Comparison of ENCODE assay signal across 11 cellular contexts in genomic region chr13:44404261-44405139, GRCh38. TPM values are rescaled to one million over a fixed set of nuclear protein-coding genes. Genes with fewer than 3 reads are reported as not detected.
A peak's percentile ranks its signal among the peaks of the same experiment; 100 is the strongest.
DNase-seq lines count a peak whose midpoint lies in the region; ATAC-seq and TF ChIP-seq lines count a peak whose summit lies in the region.
"Had no signal": no experiment of that assay in that cellular context is flagged by ENCODE, and none has a peak within 500 bp of the region (broad histone marks: within the 10 kb centered on the region; RNA-seq: fewer than 3 reads in every experiment).

No MANE protein-coding gene starts in this region.

- TF ChIP-seq CTCF in cardiac muscle cell (IDR thresholded peaks at IDR 0.05; ENCODE audit: low read depth, low read length) (no peak), brain (conservative IDR thresholded peaks at IDR 0.05) (no peak), mesothelial cell of epicardium (IDR thresholded peaks at IDR 0.05; ENCODE audit: unreplicated experiment) (no peak), uterus (IDR thresholded peaks at IDR 0.05) (no peak)

- H3K4me3 ChIP-seq in cardiac muscle cell = no peak overlapping the region
- H3K4me3 ChIP-seq in right cardiac atrium (ENCODE audit: low read length) = no peak overlapping the region
- H3K4me3 ChIP-seq in uterus = no peak overlapping the region
- H3K4me3 ChIP-seq: left lung had no signal

- intact Hi-C loops in right cardiac atrium (cut with DNase I) (no loop called here), uterus (cut with DNase I; ENCODE audit: low total_unique reads) (no loop called here)
- intact Hi-C loops in activated T-helper 2 cell treated with anti-CD3 and anti-CD28 coated beads, Interferon-gamma antibody, Interleukin-2, Interleukin-4, amounts not matched to agents 10 μg/mL and 5 μg/mL and 100 μg/mL, durations not matched to agents 14 hours and 24 hours and 36 hours (cut with micrococcal nuclease) = no loop called here

- H3K36me3 ChIP-seq in cardiac muscle cell = no peaks in the 10 kb centered on the region
- no peaks in the 10 kb centered on the region for H3K36me3 ChIP-seq in uterus
- H3K36me3 ChIP-seq: left lung had no signal

- no peaks in the 10 kb centered on the region for H3K36me3 Mint-ChIP-seq in brain
- H3K36me3 Mint-ChIP-seq in mesothelial cell of epicardium = no peaks in the 10 kb centered on the region
- H3K36me3 Mint-ChIP-seq in activated T-helper 2 cell treated with anti-CD3 and anti-CD28 coated beads, Interferon-gamma antibody, Interleukin-2, Interleukin-4, amounts not matched to agents 10 μg/mL and 5 μg/mL and 100 μg/mL, durations not matched to agents 14 hours and 24 hours and 36 hours (ENCODE audit: low read depth) = no peaks in the 10 kb centered on the region

- H3K27me3 Mint-ChIP-seq in brain (no peaks in the 10 kb centered on the region), mesothelial cell of epicardium (ENCODE audit: low read depth) (peaks cover 39% of the 10 kb centered on the region)
- H3K27me3 Mint-ChIP-seq in activated T-helper 2 cell treated with anti-CD3 and anti-CD28 coated beads, Interferon-gamma antibody, Interleukin-2, Interleukin-4, amounts not matched to agents 10 μg/mL and 5 μg/mL and 100 μg/mL, durations not matched to agents 14 hours and 24 hours and 36 hours (ENCODE audit: low read depth) = peaks cover 2% of the 10 kb centered on the region

- H3K4me1 Mint-ChIP-seq in brain (peaks cover 42% of the 10 kb centered on the region), mesothelial cell of epicardium (peaks cover 45% of the 10 kb centered on the region)
- no peaks in the 10 kb centered on the region for H3K4me1 Mint-ChIP-seq in activated T-helper 2 cell treated with anti-CD3 and anti-CD28 coated beads, Interferon-gamma antibody, Interleukin-2, Interleukin-4, amounts not matched to agents 10 μg/mL and 5 μg/mL and 100 μg/mL, durations not matched to agents 14 hours and 24 hours and 36 hours (ENCODE audit: low read depth)

- H3K9me3 ChIP-seq in cardiac muscle cell (ENCODE audit: low read depth) = no peaks in the 10 kb centered on the region
- no peaks in the 10 kb centered on the region for H3K9me3 ChIP-seq in right cardiac atrium (ENCODE audit: control insufficient read depth, low read length)
- H3K9me3 ChIP-seq in uterus = no peaks in the 10 kb centered on the region
- H3K9me3 ChIP-seq: left lung had no signal

- peak overlapping the region in 2 of 5 experiments; percentile 0 to 44 for H3K4me3 Mint-ChIP-seq in brain
- H3K4me3 Mint-ChIP-seq in mesothelial cell of epicardium = peak overlapping the region; percentile 8
- H3K4me3 Mint-ChIP-seq in activated T-helper 2 cell treated with anti-CD3 and anti-CD28 coated beads, Interferon-gamma antibody, Interleukin-2, Interleukin-4, amounts not matched to agents 10 μg/mL and 5 μg/mL and 100 μg/mL, durations not matched to agents 14 hours and 24 hours and 36 hours (ENCODE audit: low read depth) = no peak overlapping the region

- H3K4me1 ChIP-seq in cardiac muscle cell (ENCODE audit: low read depth) (peaks cover 56% of the 10 kb centered on the region), right cardiac atrium (ENCODE audit: control insufficient read depth, insufficient read depth, low read length) (peaks cover 4% of the 10 kb centered on the region), uterus (no peaks in the 10 kb centered on the region)

- H3K27me3 ChIP-seq in cardiac muscle cell (no peaks in the 10 kb centered on the region), right cardiac atrium (ENCODE audit: control insufficient read depth, insufficient read depth) (no peaks in the 10 kb centered on the region), uterus (no peaks in the 10 kb centered on the region)
- H3K27me3 ChIP-seq: left lung had no signal

- H3K27ac ChIP-seq in cardiac muscle cell (peak overlapping the region; percentile 56), right cardiac atrium (ENCODE audit: low read length) (no peak overlapping the region), uterus (peak overlapping the region; percentile 11 to 41)
- H3K27ac ChIP-seq: left lung had no signal

- H3K9me3 Mint-ChIP-seq in brain (peaks cover 0 to 2% (median 0%) of the 10 kb centered on the region in 5 experiments), mesothelial cell of epicardium (no peaks in the 10 kb centered on the region)
- H3K9me3 Mint-ChIP-seq in activated T-helper 2 cell treated with anti-CD3 and anti-CD28 coated beads, Interferon-gamma antibody, Interleukin-2, Interleukin-4, amounts not matched to agents 10 μg/mL and 5 μg/mL and 100 μg/mL, durations not matched to agents 14 hours and 24 hours and 36 hours = no peaks in the 10 kb centered on the region

- no peak for ATAC-seq in right cardiac atrium
- no peak for ATAC-seq in HG03280 (IDR thresholded peaks at IDR 0.05; ENCODE audit: unreplicated experiment)

- WGBS in right cardiac atrium = 80% methylated on average over 15 of the region's 15 CpGs

- no peak for TF ChIP-seq POLR2A in uterus (IDR thresholded peaks at IDR 0.05)

- no peak for DNase-seq in cardiac muscle cell (ENCODE audit: low read depth in 1 of 2, low spot score in 1 of 2)
- DNase-seq in right cardiac atrium = no peak
- DNase-seq in mesothelial cell of epicardium (ENCODE audit: low spot score in 2 of 2, unreplicated experiment in 2 of 2) = no peak
- DNase-seq in uterus = no peak
- no peak for DNase-seq in NOMO-1 (lab: John Stamatoyannopoulos, UW; ENCODE audit: unreplicated experiment in 2 of 2)
- no peak for DNase-seq in activated T-helper 2 cell treated with anti-CD3 and anti-CD28 coated beads, Interferon-gamma antibody, Interleukin-2, Interleukin-4, amounts not matched to agents 10 μg/mL and 5 μg/mL and 100 μg/mL, durations not matched to agents 14 hours and 24 hours and 36 hours (ENCODE audit: low spot score)
- DNase-seq: left lung, MM.1S had no signal

- peak overlapping the region; percentile 0 to 88 (median 54) for H3K27ac Mint-ChIP-seq in brain
- peak overlapping the region; percentile 83 for H3K27ac Mint-ChIP-seq in mesothelial cell of epicardium
- no peak overlapping the region for H3K27ac Mint-ChIP-seq in activated T-helper 2 cell treated with anti-CD3 and anti-CD28 coated beads, Interferon-gamma antibody, Interleukin-2, Interleukin-4, amounts not matched to agents 10 μg/mL and 5 μg/mL and 100 μg/mL, durations not matched to agents 14 hours and 24 hours and 36 hours

RNA-seq across cellular contexts. Expression of gene SERP2, which starts 30.9 kb away (rescaled TPM):
- total RNA-seq in cardiac muscle cell (3.5 and 8.6 TPM in 2 replicates), right cardiac atrium (10 to 100 TPM; 19.4 to 28.2 (median 23.1) TPM), mesothelial cell of epicardium (3.9 to 5.4 TPM (median 4.8 TPM) in 3 replicates), uterus (10 to 100 TPM in 1 of 4 donors, 1 to 10 TPM in 2, under 1 TPM in 1; 0.77 to 12.6 (median 5.9) TPM)
- polyA plus RNA-seq in cardiac muscle cell (3.5 and 9.0 TPM in 2 replicates), right cardiac atrium (36.2 TPM), brain (ENCODE audit: insufficient read depth, low read depth, low replicate concordance) (33.1 TPM)
- 0.25 TPM in 1 of 2 replicates, not detected in the other for total RNA-seq in activated T-helper 2 cell treated with anti-CD3 and anti-CD28 coated beads, Interferon-gamma antibody, Interleukin-2, Interleukin-4, amounts not matched to agents 10 μg/mL and 5 μg/mL and 100 μg/mL, durations not matched to agents 14 hours and 24 hours and 36 hours
- total RNA-seq: OCI-LY7 had no signal
